18 cellular contexts compared by ENCODE assay signal in the genomic region with DNA sequence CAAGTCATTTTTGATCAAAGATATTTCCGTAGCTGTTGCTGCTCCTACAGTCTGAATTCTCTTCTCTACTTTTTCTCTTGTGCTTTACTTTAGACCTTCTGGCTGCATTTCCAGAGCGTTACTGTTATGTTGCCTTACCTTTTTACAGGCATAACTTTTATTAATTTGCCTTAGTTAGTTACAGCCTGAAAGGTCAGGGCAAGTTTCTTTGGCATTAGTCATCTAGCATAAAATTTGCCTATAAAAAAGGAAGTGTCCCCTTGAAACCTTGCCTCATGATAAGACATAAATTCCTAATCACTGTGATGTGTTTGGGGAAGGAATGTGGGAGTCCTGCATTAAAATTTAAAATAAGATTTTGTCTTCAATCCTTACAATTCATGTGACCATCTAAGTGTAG.
DNase-seq lines count a peak whose midpoint lies in the region; ATAC-seq and TF ChIP-seq lines count a peak whose summit lies in the region.
"Had no signal": no experiment of that assay in that cellular context is flagged by ENCODE, and none has a peak within 500 bp of the region (broad histone marks: within the 10 kb centered on the region; RNA-seq: fewer than 3 reads in every experiment).

No MANE protein-coding gene starts in this region.

- H3K9me3 Mint-ChIP-seq in endodermal cell = peaks cover 1% of the 10 kb centered on the region
- peaks cover 6% of the 10 kb centered on the region for H3K9me3 Mint-ChIP-seq in neural progenitor cell

- H3K27ac Mint-ChIP-seq in endodermal cell (no peak overlapping the region), neural progenitor cell (no peak overlapping the region)
- H3K27ac Mint-ChIP-seq: CD14-positive monocyte had no signal

- H3K27me3 ChIP-seq in SJCRH30 (0 out of 2 replicates have a peak, but pooled peaks cover 2% of the 10 kb centered on the region), endodermal cell (ENCODE audit: control insufficient read depth, insufficient read depth, low read length, poor library complexity, severe bottlenecking) (peaks cover 36% of the 10 kb centered on the region), neural progenitor cell (peaks cover 40% of the 10 kb centered on the region)

- DNase-seq in ELR (ENCODE audit: low read depth) = peak; percentile 13
- DNase-seq in SJCRH30 = no peak
- DNase-seq in endodermal cell = no peak
- no peak for DNase-seq in neural progenitor cell (ENCODE audit: low spot score)
- no peak for DNase-seq in NK-92 treated with Interleukin-12 subunit alpha and Interleukin-12 subunit beta, amount 100 ng/mL, for 24 hours (lab: John Stamatoyannopoulos, UW)
- DNase-seq in NCI-H187 treated with DMSO at 0.1 percent for 48 hours (lab: John Stamatoyannopoulos, UW) = no peak
- DNase-seq: ACHN, AML-193, DMS 273 treated with DMSO at 0.1 percent for 48 hours, HCEC 1CT, NCI-H1417 treated with DMSO at 0.1 percent for 48 hours, NCI-H2029, NCI-H2171, NCI-H446 treated with DMSO at 0.1 percent for 48 hours, Right ventricle myocardium superior, SK-N-SH had no signal

- no peaks in the 10 kb centered on the region for H3K9me3 ChIP-seq in SJCRH30 (replicated peaks)
- H3K9me3 ChIP-seq in endodermal cell (ENCODE audit: control insufficient read depth, low read length) = no peaks in the 10 kb centered on the region
- no peaks in the 10 kb centered on the region for H3K9me3 ChIP-seq in neural progenitor cell (ENCODE audit: low read depth)
- H3K9me3 ChIP-seq: SK-N-SH had no signal

- WGBS in endodermal cell (ENCODE audit: insufficient coverage in 1 of 2, insufficient read length in 1 of 2), 2 experiments = 92 to 100% methylated on average over 2 of the region's 2 CpGs

- H3K36me3 ChIP-seq in SJCRH30 (no peaks in the 10 kb centered on the region), endodermal cell (ENCODE audit: control insufficient read depth, insufficient read depth, low read length) (no peaks in the 10 kb centered on the region), neural progenitor cell (no peaks in the 10 kb centered on the region)

- H3K79me2 ChIP-seq in neural progenitor cell (ENCODE audit: low read depth) = no peaks in the 10 kb centered on the region

- peaks cover 16% of the 10 kb centered on the region for H3K4me1 ChIP-seq in SJCRH30
- no peaks in the 10 kb centered on the region for H3K4me1 ChIP-seq in endodermal cell (ENCODE audit: control insufficient read depth, insufficient read depth, low read length)
- H3K4me1 ChIP-seq in neural progenitor cell = peaks cover 5% of the 10 kb centered on the region

- H3K27ac ChIP-seq in SJCRH30 = peak overlapping the region; percentile 56; the same call in 1 of the 2 replicates
- no peak overlapping the region for H3K27ac ChIP-seq in endodermal cell (ENCODE audit: low read depth, low read length)
- no peak overlapping the region for H3K27ac ChIP-seq in neural progenitor cell

- H3K9ac ChIP-seq in endodermal cell (ENCODE audit: extremely low read depth, low read length, poor library complexity, severe bottlenecking) (no peak overlapping the region), neural progenitor cell (no peak overlapping the region)
- H3K9ac ChIP-seq: SK-N-SH had no signal

- peaks cover 42% of the 10 kb centered on the region for H3K27me3 Mint-ChIP-seq in endodermal cell (ENCODE audit: insufficient read depth)
- H3K27me3 Mint-ChIP-seq in neural progenitor cell (ENCODE audit: insufficient read depth, low read depth) = peaks cover 46% of the 10 kb centered on the region

- H3K4me3 Mint-ChIP-seq in endodermal cell = peak overlapping the region; percentile 2
- no peak overlapping the region for H3K4me3 Mint-ChIP-seq in neural progenitor cell
- H3K4me3 Mint-ChIP-seq: CD14-positive monocyte had no signal

- peak overlapping the region; percentile 50; the same call in 1 of the 2 replicates for H3K4me3 ChIP-seq in SJCRH30
- no peak overlapping the region for H3K4me3 ChIP-seq in endodermal cell (ENCODE audit: low read length)
- H3K4me3 ChIP-seq in neural progenitor cell = no peak overlapping the region

- H3K36me3 Mint-ChIP-seq in endodermal cell (ENCODE audit: low read depth) (no peaks in the 10 kb centered on the region), neural progenitor cell (no peaks in the 10 kb centered on the region)
- H3K36me3 Mint-ChIP-seq: CD14-positive monocyte had no signal

- no peaks in the 10 kb centered on the region for H4K20me1 ChIP-seq in neural progenitor cell (ENCODE audit: low read depth)

- TF ChIP-seq CTCF in endodermal cell (conservative IDR thresholded peaks at IDR 0.05) (no peak), neural progenitor cell (IDR thresholded peaks at IDR 0.05) (no peak)

- H2AFZ ChIP-seq in neural progenitor cell (replicated peaks) = peak overlapping the region; percentile 78

- ATAC-seq in HG02885 (IDR thresholded peaks at IDR 0.05; ENCODE audit: poor library complexity, unreplicated experiment) = no peak

- H3K4me1 Mint-ChIP-seq in endodermal cell = peaks cover 31% of the 10 kb centered on the region
- H3K4me1 Mint-ChIP-seq in neural progenitor cell = peaks cover 32% of the 10 kb centered on the region
- H3K4me1 Mint-ChIP-seq: CD14-positive monocyte had no signal

- no peak overlapping the region for H3K4me2 ChIP-seq in neural progenitor cell
- H3K4me2 ChIP-seq: SK-N-SH had no signal

- peaks cover 8% of the 10 kb centered on the region for H3F3A ChIP-seq in neural progenitor cell (ENCODE audit: low read depth)
